In the genomic region with DNA sequence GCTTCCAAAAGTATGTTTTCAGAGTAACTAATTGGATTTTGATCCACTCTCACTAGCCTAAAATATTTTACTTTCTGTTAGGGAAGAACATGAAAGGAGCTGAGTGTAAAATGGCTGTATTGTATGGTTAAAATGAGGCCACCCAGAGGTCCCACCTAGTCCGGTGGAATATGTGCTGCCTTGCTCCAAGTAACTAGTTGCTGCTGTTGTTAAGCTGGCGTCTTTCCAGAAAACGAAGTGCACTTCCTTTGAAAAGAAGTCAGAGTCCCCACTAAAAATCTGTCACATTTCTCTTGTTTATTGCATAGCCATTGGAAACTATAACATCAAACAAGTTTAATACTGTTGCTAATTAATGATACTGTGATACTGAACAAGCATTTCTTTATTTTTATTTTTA, we compare ENCODE assay signal across 1 cellular context.
TF ChIP-seq lines count a peak whose summit lies in the region.

No MANE protein-coding gene starts in this region.

TF ChIP-seq in GM12878, 131 proteins besides CTCF, POLR2A, EP300 and RAD21:
- TF ChIP-seq CHD4 (IDR thresholded peaks at IDR 0.05) = no peak
- no peak for TF ChIP-seq SREBF2 (IDR thresholded peaks at IDR 0.05; ENCODE audit: low read length)
- TF ChIP-seq, protein P1, sequence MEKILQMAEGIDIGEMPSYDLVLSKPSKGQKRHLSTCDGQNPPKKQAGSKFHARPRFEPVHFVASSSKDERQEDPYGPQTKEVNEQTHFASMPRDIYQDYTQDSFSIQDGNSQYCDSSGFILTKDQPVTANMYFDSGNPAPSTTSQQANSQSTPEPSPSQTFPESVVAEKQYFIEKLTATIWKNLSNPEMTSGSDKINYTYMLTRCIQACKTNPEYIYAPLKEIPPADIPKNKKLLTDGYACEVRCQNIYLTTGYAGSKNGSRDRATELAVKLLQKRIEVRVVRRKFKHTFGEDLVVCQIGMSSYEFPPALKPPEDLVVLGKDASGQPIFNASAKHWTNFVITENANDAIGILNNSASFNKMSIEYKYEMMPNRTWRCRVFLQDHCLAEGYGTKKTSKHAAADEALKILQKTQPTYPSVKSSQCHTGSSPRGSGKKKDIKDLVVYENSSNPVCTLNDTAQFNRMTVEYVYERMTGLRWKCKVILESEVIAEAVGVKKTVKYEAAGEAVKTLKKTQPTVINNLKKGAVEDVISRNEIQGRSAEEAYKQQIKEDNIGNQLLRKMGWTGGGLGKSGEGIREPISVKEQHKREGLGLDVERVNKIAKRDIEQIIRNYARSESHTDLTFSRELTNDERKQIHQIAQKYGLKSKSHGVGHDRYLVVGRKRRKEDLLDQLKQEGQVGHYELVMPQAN (conservative IDR thresholded peaks at IDR 0.05) = no peak
- TF ChIP-seq, protein P2, sequence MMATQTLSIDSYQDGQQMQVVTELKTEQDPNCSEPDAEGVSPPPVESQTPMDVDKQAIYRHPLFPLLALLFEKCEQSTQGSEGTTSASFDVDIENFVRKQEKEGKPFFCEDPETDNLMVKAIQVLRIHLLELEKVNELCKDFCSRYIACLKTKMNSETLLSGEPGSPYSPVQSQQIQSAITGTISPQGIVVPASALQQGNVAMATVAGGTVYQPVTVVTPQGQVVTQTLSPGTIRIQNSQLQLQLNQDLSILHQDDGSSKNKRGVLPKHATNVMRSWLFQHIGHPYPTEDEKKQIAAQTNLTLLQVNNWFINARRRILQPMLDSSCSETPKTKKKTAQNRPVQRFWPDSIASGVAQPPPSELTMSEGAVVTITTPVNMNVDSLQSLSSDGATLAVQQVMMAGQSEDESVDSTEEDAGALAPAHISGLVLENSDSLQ (IDR thresholded peaks at IDR 0.05) = no peak
- no peak for TF ChIP-seq JUNB (IDR thresholded peaks at IDR 0.05)
- no peak for TF ChIP-seq TAF1 (IDR thresholded peaks at IDR 0.05; ENCODE audit: borderline replicate concordance, low read depth, low read length)
- TF ChIP-seq ETV6 (conservative IDR thresholded peaks at IDR 0.05 in 1 of 2, IDR thresholded peaks at IDR 0.05 in 1 of 2; ENCODE audit: borderline replicate concordance in 1 of 2, low read depth in 1 of 2) = no peak
- TF ChIP-seq RAD51 (IDR thresholded peaks at IDR 0.05) = no peak
- no peak for TF ChIP-seq FOXM1 (IDR thresholded peaks at IDR 0.05; ENCODE audit: low read depth, low read length)
- TF ChIP-seq NRF1 (conservative IDR thresholded peaks at IDR 0.05; ENCODE audit: low read depth, low read length) = no peak
- TF ChIP-seq SREBF1 (IDR thresholded peaks at IDR 0.05; ENCODE audit: low read length) = no peak
- TF ChIP-seq BCL11A (IDR thresholded peaks at IDR 0.05; ENCODE audit: low read depth, low read length) = no peak
- no peak for TF ChIP-seq ZBED1 (IDR thresholded peaks at IDR 0.05; ENCODE audit: borderline replicate concordance)
- TF ChIP-seq ZNF207 (IDR thresholded peaks at IDR 0.05; ENCODE audit: borderline replicate concordance) = no peak
- no peak for TF ChIP-seq NFYA (IDR thresholded peaks at IDR 0.05; ENCODE audit: borderline replicate concordance, low read depth, low read length)
